In the genomic region with DNA sequence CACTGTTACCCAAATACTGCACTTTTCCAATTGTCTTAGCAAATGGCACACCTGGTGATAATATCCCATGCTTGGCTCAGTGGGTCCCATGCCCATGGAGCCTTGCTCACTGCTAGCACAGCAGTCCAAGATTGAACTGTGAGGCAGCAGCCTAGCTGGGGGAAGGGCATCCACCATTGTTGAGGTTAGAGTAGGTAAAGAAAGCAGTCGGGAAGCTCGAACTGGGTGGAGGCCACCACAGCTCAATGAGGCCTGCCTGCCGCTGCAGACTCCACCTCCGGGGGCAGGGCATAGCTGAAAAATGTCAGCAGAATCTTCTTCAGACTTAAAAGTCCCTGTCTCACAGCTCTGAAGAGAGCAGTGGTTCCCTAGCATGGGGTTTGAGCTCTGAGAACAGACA, we compare ENCODE assay signal across 34 cellular contexts. TPM values are rescaled to one million over a fixed set of nuclear protein-coding genes. Genes with fewer than 3 reads are reported as not detected.
"Had no signal": no experiment of that assay in that cellular context is flagged by ENCODE, and none has a peak within 500 bp of the region (broad histone marks: within the 10 kb centered on the region; RNA-seq: fewer than 3 reads in every experiment).

No MANE protein-coding gene starts in this region.

- H3K4me3 Mint-ChIP-seq: mesothelial cell of epicardium; naive B cell; natural killer cell; nephron progenitor cell; neural progenitor cell; stimulated activated naive B cell treated with anti-CD40 and anti-IgM and Interleukin-4, amounts not matched to agents 10 μg/mL and 1 μg/mL and 100 μg/mL, for 72 hours had no signal

- H3K4me3 ChIP-seq: left ventricle myocardium inferior, lung, neural progenitor cell, right atrium auricular region, right lobe of liver, smooth muscle cell, stomach, testis, thyroid gland, transverse colon, upper lobe of left lung, vagina had no signal

- H3K36me3 ChIP-seq: left ventricle myocardium inferior, neural progenitor cell, neutrophil, right atrium auricular region, right lobe of liver, stomach, thyroid gland, transverse colon, upper lobe of left lung, vagina had no signal

- ATAC-seq: natural killer cell; right lobe of liver; stimulated activated naive B cell treated with anti-CD40 and anti-IgM and Interleukin-4, amounts not matched to agents 10 μg/mL and 1 μg/mL and 100 μg/mL, for 72 hours; stimulated activated naive CD8-positive, alpha-beta T cell treated with anti-CD3 and anti-CD28 coated beads, Interleukin-15, Interleukin-2, amounts not matched to agents 100 U/mL and 50 U/mL, for 24 hours had no signal

- H3K27ac ChIP-seq: left ventricle myocardium inferior, neural progenitor cell, neutrophil, parathyroid adenoma, right atrium auricular region, right lobe of liver, stomach, testis, thyroid gland, transverse colon, upper lobe of left lung, vagina had no signal

- H2AFZ ChIP-seq: neural progenitor cell, parathyroid adenoma had no signal

- H3K4me1 ChIP-seq: left ventricle myocardium inferior, neural progenitor cell, parathyroid adenoma, right atrium auricular region, right lobe of liver, stomach, testis, thyroid gland, transverse colon, upper lobe of left lung, vagina had no signal

- H3K9me3 ChIP-seq: neutrophil, right atrium auricular region, right lobe of liver, stomach, testis, thyroid gland, transverse colon, upper lobe of left lung, vagina had no signal

- H3K9ac ChIP-seq: neural progenitor cell, parathyroid adenoma had no signal

- H3K79me2 ChIP-seq: parathyroid adenoma had no signal

- H3K27ac Mint-ChIP-seq: mesothelial cell of epicardium; naive B cell; natural killer cell; nephron progenitor cell; neural progenitor cell; progenitor cell of endocrine pancreas; stimulated activated naive B cell treated with anti-CD40 and anti-IgM and Interleukin-4, amounts not matched to agents 10 μg/mL and 1 μg/mL and 100 μg/mL, for 72 hours had no signal

- H3K27me3 ChIP-seq: neural progenitor cell, neutrophil, right atrium auricular region, right lobe of liver, testis, thyroid gland, transverse colon, upper lobe of left lung, vagina had no signal

- H3K9me3 Mint-ChIP-seq: mesothelial cell of epicardium, natural killer cell had no signal

- H3K4me1 Mint-ChIP-seq: mesothelial cell of epicardium; naive B cell; neural progenitor cell; stimulated activated naive B cell treated with anti-CD40 and anti-IgM and Interleukin-4, amounts not matched to agents 10 μg/mL and 1 μg/mL and 100 μg/mL, for 72 hours had no signal

- H3K27me3 Mint-ChIP-seq: progenitor cell of endocrine pancreas had no signal

- DNase-seq: hippocampal formation; islet precursor cell; left ventricle myocardium inferior; mesendoderm; naive B cell; natural killer cell; nephron progenitor cell; occipital lobe; right lobe of liver; stimulated activated CD4-positive, alpha-beta T cell treated with anti-CD3 and anti-CD28 coated beads, Interleukin-1b, Interleukin-23, amount 100 ng/mL, for 48 hours; stimulated activated CD4-positive, alpha-beta T cell treated with anti-CD3 and anti-CD28 coated beads, Interleukin-2, amount 100 ng/mL, for 48 hours; stimulated activated naive B cell treated with anti-CD40 and anti-IgM and Interleukin-4, amounts not matched to agents 10 μg/mL and 1 μg/mL and 100 μg/mL, for 72 hours; stimulated activated naive CD8-positive, alpha-beta T cell treated with anti-CD3 and anti-CD28 coated beads, Interleukin-15, Interleukin-2, amounts not matched to agents 100 U/mL and 50 U/mL, for 24 hours; stomach; testis; thyroid gland; transverse colon; upper lobe of left lung had no signal

- H3K4me2 ChIP-seq: neural progenitor cell, smooth muscle cell had no signal

- H3K36me3 Mint-ChIP-seq: mesothelial cell of epicardium; naive B cell; natural killer cell; neural progenitor cell; stimulated activated naive B cell treated with anti-CD40 and anti-IgM and Interleukin-4, amounts not matched to agents 10 μg/mL and 1 μg/mL and 100 μg/mL, for 72 hours had no signal

RNA-seq across cellular contexts. Expression of a gene that starts 9.2 kb away (rescaled TPM):
- total RNA-seq: left ventricle myocardium inferior, lower leg skin, mononuclear cell, natural killer cell, occipital lobe, osteocyte, progenitor cell of endocrine pancreas, pulmonary artery endothelial cell, renal cortical epithelial cell, right atrium auricular region, skeletal muscle tissue, smooth muscle cell, testis, thyroid gland, transverse colon, urinary bladder, vagina had no signal
- polyA plus RNA-seq: urinary bladder had no signal

RNA-seq across cellular contexts. Expression of a gene that starts 43.8 kb away (rescaled TPM):
- total RNA-seq: left ventricle myocardium inferior, lower leg skin, mesothelial cell of epicardium, mononuclear cell, natural killer cell, occipital lobe, osteocyte, progenitor cell of endocrine pancreas, pulmonary artery endothelial cell, renal cortical epithelial cell, right atrium auricular region, right lobe of liver, skeletal muscle tissue, smooth muscle cell, stomach, testis, thyroid gland, transverse colon, urinary bladder, vagina had no signal
- polyA plus RNA-seq: smooth muscle cell, urinary bladder had no signal
